Comparison of ENCODE assay signal across 15 cellular contexts in genomic region chr15:84603630-84604379, GRCh38. TPM values are rescaled to one million over a fixed set of nuclear protein-coding genes. Genes with fewer than 3 reads are reported as not detected.
A peak's percentile ranks its signal among the peaks of the same experiment; 100 is the strongest.
DNase-seq lines count a peak whose midpoint lies in the region; ATAC-seq and TF ChIP-seq lines count a peak whose summit lies in the region.
"Had no signal": no experiment of that assay in that cellular context is flagged by ENCODE, and none has a peak within 500 bp of the region (broad histone marks: within the 10 kb centered on the region; RNA-seq: fewer than 3 reads in every experiment).

No MANE protein-coding gene starts in this region.

- ATAC-seq in effector memory CD8-positive, alpha-beta T cell (replicated peaks): no peak
- no peak for ATAC-seq in naive thymus-derived CD4-positive, alpha-beta T cell
- ATAC-seq in HG03520 (IDR thresholded peaks at IDR 0.05; ENCODE audit: unreplicated experiment) (no peak), GM18519 (IDR thresholded peaks at IDR 0.05; ENCODE audit: low FRiP score, unreplicated experiment) (no peak)
- ATAC-seq: activated CD4-positive, CD25-positive, alpha-beta regulatory T cell treated with anti-CD3 and anti-CD28 coated beads, Interleukin-2, amount 50 U/mL, for 24 hours had no signal

- TF ChIP-seq CTCF in prostate gland (IDR thresholded peaks at IDR 0.05) (no peak), spleen (IDR thresholded peaks at IDR 0.05 in 8 of 11, conservative IDR thresholded peaks at IDR 0.05 in 3 of 11) (no peak)

- POLR2A ChIA-PET in CD4-positive, alpha-beta memory T cell (lab: Charles Lee; ENCODE audit: partially characterized antibody): no interaction called here
- POLR2A ChIA-PET in naive thymus-derived CD4-positive, alpha-beta T cell (lab: Charles Lee): interaction anchor here (1.1 kb wide), 1 partner anchor 28 kb away, joined by 3 read pairs; no protein-coding TSS in a partner anchor

- H3K4me3 ChIP-seq in CD4-positive, alpha-beta memory T cell (ENCODE audit: low read length in 2 of 2): no peak overlapping the region
- H3K4me3 ChIP-seq in HUES48 (ENCODE audit: low read depth, low read length) (peak overlapping the region; percentile 55), prostate gland (no peak overlapping the region), spleen (no peak overlapping the region)
- no peak overlapping the region for H3K4me3 ChIP-seq in naive thymus-derived CD4-positive, alpha-beta T cell (ENCODE audit: low read length)
- H3K4me3 ChIP-seq: tibial artery had no signal

- peaks cover 37% of the 10 kb centered on the region for H3K4me1 ChIP-seq in CD4-positive, alpha-beta memory T cell (ENCODE audit: insufficient read depth, low read length)
- H3K4me1 ChIP-seq in HUES48 (ENCODE audit: control insufficient read depth, insufficient read depth, low read length) (peaks cover 43% of the 10 kb centered on the region), prostate gland (replicated peaks) (no peaks in the 10 kb centered on the region), spleen (peaks cover 22 to 71% (median 51%) of the 10 kb centered on the region in 6 donors)
- peaks cover 18 to 27% of the 10 kb centered on the region in 2 donors for H3K4me1 ChIP-seq in naive thymus-derived CD4-positive, alpha-beta T cell (ENCODE audit: control insufficient read depth in 2 of 2, insufficient read depth in 2 of 2, low read length in 2 of 2)

- H3K9me3 Mint-ChIP-seq in CD4-positive, alpha-beta memory T cell: no peaks in the 10 kb centered on the region
- H3K9me3 Mint-ChIP-seq in effector memory CD8-positive, alpha-beta T cell: no peaks in the 10 kb centered on the region
- H3K9me3 Mint-ChIP-seq in naive thymus-derived CD4-positive, alpha-beta T cell: no peaks in the 10 kb centered on the region

- H3K27me3 ChIP-seq in CD4-positive, alpha-beta memory T cell (ENCODE audit: insufficient read depth, low read length): no peaks in the 10 kb centered on the region
- H3K27me3 ChIP-seq in HUES48 (ENCODE audit: control insufficient read depth, insufficient read depth, low read length) (peaks cover 4% of the 10 kb centered on the region; the same call in 1 of the 2 replicates), prostate gland (replicated peaks; ENCODE audit: insufficient read depth) (no peaks in the 10 kb centered on the region), spleen (replicated peaks in 1 of 7) (no peaks in the 10 kb centered on the region)
- no peaks in the 10 kb centered on the region for H3K27me3 ChIP-seq in naive thymus-derived CD4-positive, alpha-beta T cell (ENCODE audit: control insufficient read depth in 2 of 2, insufficient read depth in 2 of 2, low read length in 2 of 2)
- H3K27me3 ChIP-seq: tibial artery had no signal

- H3K27ac Mint-ChIP-seq in CD4-positive, alpha-beta memory T cell: peak overlapping the region in 4 of 7 donors; percentile 23 to 74 (median 58)
- peak overlapping the region; percentile 90 to 98 for H3K27ac Mint-ChIP-seq in effector memory CD8-positive, alpha-beta T cell
- peak overlapping the region in 1 of 9 donors; percentile 59 for H3K27ac Mint-ChIP-seq in naive thymus-derived CD4-positive, alpha-beta T cell

- intact Hi-C loops in CD4-positive, alpha-beta memory T cell (cut with micrococcal nuclease): no loop called here
- intact Hi-C loops in naive thymus-derived CD4-positive, alpha-beta T cell (cut with micrococcal nuclease): no loop called here
- intact Hi-C loops in prostate gland (cut with DNase I): no loop called here
- intact Hi-C loops in spleen (cut with DNase I; ENCODE audit: low total_unique reads): no loop called here

- WGBS in prostate gland: 86% methylated on average over 14 of the region's 14 CpGs
- WGBS in spleen, 5 donors: 86 to 93% (median 90%) methylated on average over 14 of the region's 14 CpGs

- H3K9ac ChIP-seq in HUES48 (ENCODE audit: low read depth, low read length): no peak overlapping the region

- H3K4me3 Mint-ChIP-seq in CD4-positive, alpha-beta memory T cell: peak overlapping the region in 7 of 8 donors; percentile 15 to 79 (median 64)
- H3K4me3 Mint-ChIP-seq in effector memory CD8-positive, alpha-beta T cell: peak overlapping the region; percentile 69 to 75
- peak overlapping the region in 6 of 10 donors; percentile 35 to 92 (median 47) for H3K4me3 Mint-ChIP-seq in naive thymus-derived CD4-positive, alpha-beta T cell

- no peak for DNase-seq in CD4-positive, alpha-beta memory T cell
- DNase-seq in effector memory CD8-positive, alpha-beta T cell: no peak
- no peak for DNase-seq in naive thymus-derived CD4-positive, alpha-beta T cell
- DNase-seq in prostate gland (ENCODE audit: low spot score): no peak
- no peak for DNase-seq in spleen
- DNase-seq: AML-193, aorta, MM.1S, NCI-H2081 treated with DMSO at 0.1 percent for 48 hours, NCI-H748 treated with DMSO at 0.1 percent for 48 hours had no signal

- no peaks in the 10 kb centered on the region for H3K9me3 ChIP-seq in CD4-positive, alpha-beta memory T cell (ENCODE audit: control insufficient read depth in 1 of 2, low read length in 2 of 2)
- H3K9me3 ChIP-seq in HUES48 (ENCODE audit: control insufficient read depth, insufficient read depth, low read length) (no peaks in the 10 kb centered on the region), prostate gland (no peaks in the 10 kb centered on the region), spleen (no peaks in the 10 kb centered on the region)
- no peaks in the 10 kb centered on the region for H3K9me3 ChIP-seq in naive thymus-derived CD4-positive, alpha-beta T cell (ENCODE audit: control insufficient read depth in 2 of 3, low read length in 3 of 3)
- H3K9me3 ChIP-seq: tibial artery had no signal

- H3K36me3 Mint-ChIP-seq in CD4-positive, alpha-beta memory T cell: peaks cover 26 to 50% of the 10 kb centered on the region in 2 donors
- peaks cover 18% of the 10 kb centered on the region for H3K36me3 Mint-ChIP-seq in effector memory CD8-positive, alpha-beta T cell (ENCODE audit: insufficient read depth)
- H3K36me3 Mint-ChIP-seq in naive thymus-derived CD4-positive, alpha-beta T cell: peaks cover 5 to 31% (median 8%) of the 10 kb centered on the region in 5 donors

- H3K4me1 Mint-ChIP-seq in CD4-positive, alpha-beta memory T cell: peaks cover 35 to 77% (median 49%) of the 10 kb centered on the region in 4 donors
- peaks cover 41 to 64% of the 10 kb centered on the region in 2 donors for H3K4me1 Mint-ChIP-seq in effector memory CD8-positive, alpha-beta T cell (ENCODE audit: low read depth in 2 of 2)
- peaks cover 39 to 74% (median 64%) of the 10 kb centered on the region in 7 donors for H3K4me1 Mint-ChIP-seq in naive thymus-derived CD4-positive, alpha-beta T cell

- CTCF ChIA-PET in CD4-positive, alpha-beta memory T cell (lab: Charles Lee; ENCODE audit: partially characterized antibody): interaction anchor here (1.1 to 1.5 kb wide), 2 partner anchors 17 to 52 kb away, joined by 3 to 4 read pairs; no protein-coding TSS in a partner anchor
- CTCF ChIA-PET in naive thymus-derived CD4-positive, alpha-beta T cell (lab: Charles Lee): no interaction called here

- no peak overlapping the region for H3K27ac ChIP-seq in CD4-positive, alpha-beta memory T cell (ENCODE audit: low read depth, low read length)
- H3K27ac ChIP-seq in HUES48 (ENCODE audit: low read depth, low read length): peak overlapping the region; percentile 83
- H3K27ac ChIP-seq in naive thymus-derived CD4-positive, alpha-beta T cell (ENCODE audit: low read depth, low read length): no peak overlapping the region
- no peak overlapping the region for H3K27ac ChIP-seq in prostate gland
- no peak overlapping the region for H3K27ac ChIP-seq in spleen
- H3K27ac ChIP-seq: tibial artery had no signal

- no peaks in the 10 kb centered on the region for H3K27me3 Mint-ChIP-seq in CD4-positive, alpha-beta memory T cell
- H3K27me3 Mint-ChIP-seq in effector memory CD8-positive, alpha-beta T cell: no peaks in the 10 kb centered on the region
- no peaks in the 10 kb centered on the region for H3K27me3 Mint-ChIP-seq in naive thymus-derived CD4-positive, alpha-beta T cell

- no peak for TF ChIP-seq POLR2A in prostate gland (IDR thresholded peaks at IDR 0.05)
- TF ChIP-seq POLR2A in spleen (IDR thresholded peaks at IDR 0.05): no peak

- no peaks in the 10 kb centered on the region for H3K36me3 ChIP-seq in CD4-positive, alpha-beta memory T cell (ENCODE audit: insufficient read depth, low read length)
- H3K36me3 ChIP-seq in HUES48 (ENCODE audit: control insufficient read depth, insufficient read depth, low read length) (peaks cover 41% of the 10 kb centered on the region), prostate gland (no peaks in the 10 kb centered on the region), spleen (peaks cover 0 to 44% (median 10%) of the 10 kb centered on the region in 6 donors)
- peaks cover 0 to 48% (median 4%) of the 10 kb centered on the region in 3 experiments for H3K36me3 ChIP-seq in naive thymus-derived CD4-positive, alpha-beta T cell (ENCODE audit: control insufficient read depth in 2 of 3, insufficient read depth in 3 of 3, low read length in 3 of 3)

RNA-seq across cellular contexts. Expression of gene ZSCAN2, which starts 3.0 kb away (rescaled TPM):
- 10 to 100 TPM; 11.4 to 14.1 TPM for total RNA-seq in CD4-positive, alpha-beta memory T cell
- 1 to 10 TPM; 3.3 to 4.5 TPM for polyA plus RNA-seq in CD4-positive, alpha-beta memory T cell
- total RNA-seq in naive thymus-derived CD4-positive, alpha-beta T cell: 10 to 100 TPM in 2 of 5 experiments, 1 to 10 TPM in 3; 4.8 to 13.0 (median 6.8) TPM
- 10 to 100 TPM in 1 of 2 donors, 1 to 10 TPM in 1; 4.9 to 10.9 TPM for polyA plus RNA-seq in naive thymus-derived CD4-positive, alpha-beta T cell
- total RNA-seq in prostate gland (10 to 100 TPM; 13.9 to 23.2 TPM), spleen (10 to 100 TPM in 4 of 7 donors, 1 to 10 TPM in 3; 8.1 to 15.1 (median 10.7) TPM)
- 1 to 10 TPM; 4.6 to 6.4 (median 5.6) TPM for polyA plus RNA-seq in spleen

RNA-seq across cellular contexts. Expression of gene WDR73, which starts 50.3 kb away (rescaled TPM):
- 10 to 100 TPM; 39.4 to 42.5 TPM for total RNA-seq in CD4-positive, alpha-beta memory T cell
- 10 to 100 TPM; 13.3 to 18.4 TPM for polyA plus RNA-seq in CD4-positive, alpha-beta memory T cell
- total RNA-seq in naive thymus-derived CD4-positive, alpha-beta T cell: 10 to 100 TPM; 26.8 to 47.7 (median 33.1) TPM
- polyA plus RNA-seq in naive thymus-derived CD4-positive, alpha-beta T cell: 10 to 100 TPM; 22.0 to 26.1 TPM
- total RNA-seq in prostate gland (10 to 100 TPM; 20.7 to 43.9 TPM), spleen (10 to 100 TPM; 23.1 to 31.6 (median 29.3) TPM)
- polyA plus RNA-seq in spleen: 10 to 100 TPM; 12.7 to 20.2 (median 18.4) TPM

RNA-seq across cellular contexts. Expression of gene NMB, which starts 54.2 kb away (rescaled TPM):
- 1 to 10 TPM; 2.4 to 2.5 TPM for total RNA-seq in CD4-positive, alpha-beta memory T cell
- polyA plus RNA-seq in CD4-positive, alpha-beta memory T cell: 1 to 10 TPM; 4.0 to 4.1 TPM
- 1 to 10 TPM; 1.2 to 3.1 (median 2.9) TPM for total RNA-seq in naive thymus-derived CD4-positive, alpha-beta T cell
- polyA plus RNA-seq in naive thymus-derived CD4-positive, alpha-beta T cell: 1 to 10 TPM; 4.2 to 5.2 TPM
- total RNA-seq in prostate gland: 10 to 100 TPM in 1 of 2 donors, 1 to 10 TPM in 1; 6.2 to 16.6 TPM
- total RNA-seq in spleen: 1 to 10 TPM; 1.0 to 4.2 (median 2.4) TPM
- polyA plus RNA-seq in spleen: 1 to 10 TPM; 2.2 to 5.5 (median 4.7) TPM
